In the genomic region with DNA sequence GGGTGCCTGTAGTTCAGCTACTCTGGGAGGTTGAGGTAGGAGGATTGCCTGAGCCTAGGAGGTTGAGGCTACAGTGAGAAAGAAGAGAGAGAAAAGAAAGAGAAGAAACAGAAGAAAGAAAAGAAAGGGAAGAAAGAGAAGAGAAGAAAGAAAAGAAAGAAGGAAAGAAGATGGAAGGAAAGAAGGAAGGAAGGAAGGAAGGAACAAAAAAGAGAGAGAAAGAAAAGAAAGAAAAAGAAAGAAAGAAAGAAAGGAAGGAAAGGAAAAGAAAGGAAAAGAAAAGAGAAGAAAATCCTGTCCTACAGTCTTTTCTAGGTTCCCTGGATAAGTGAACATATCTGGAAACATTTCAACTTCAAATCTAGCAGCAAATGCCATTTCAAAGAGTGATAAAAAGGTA, we compare ENCODE assay signal across 20 cellular contexts. TPM values are rescaled to one million over a fixed set of nuclear protein-coding genes. Genes with fewer than 3 reads are reported as not detected.
DNase-seq lines count a peak whose midpoint lies in the region; ATAC-seq and TF ChIP-seq lines count a peak whose summit lies in the region.
"Had no signal": no experiment of that assay in that cellular context is flagged by ENCODE, and none has a peak within 500 bp of the region (broad histone marks: within the 10 kb centered on the region; RNA-seq: fewer than 3 reads in every experiment).

No MANE protein-coding gene starts in this region.

- ATAC-seq in activated CD4-positive, alpha-beta T cell treated with anti-CD3 and anti-CD28 coated beads for 36 hours: no peak
- no peak for ATAC-seq in activated naive CD8-positive, alpha-beta T cell treated with anti-CD3 and anti-CD28 coated beads, Interleukin-2, amount 50 U/mL, for 24 hours
- ATAC-seq in GM18868 (IDR thresholded peaks at IDR 0.05; ENCODE audit: unreplicated experiment): no peak
- ATAC-seq: GM12878, HCT116 had no signal

- POLR2A ChIA-PET in activated CD4-positive, alpha-beta T cell treated with anti-CD3 and anti-CD28 coated beads for 36 hours (lab: Charles Lee): interaction anchor here (0.5 kb wide), 1 partner anchor 45 kb away, joined by 4 read pairs; no protein-coding TSS in a partner anchor

- peaks cover 15% of the 10 kb centered on the region for H3K4me1 Mint-ChIP-seq in activated CD4-positive, alpha-beta T cell treated with anti-CD3 and anti-CD28 coated beads for 36 hours
- peaks cover 7% of the 10 kb centered on the region for H3K4me1 Mint-ChIP-seq in activated naive CD8-positive, alpha-beta T cell (ENCODE audit: low read depth)
- H3K4me1 Mint-ChIP-seq in activated naive CD8-positive, alpha-beta T cell treated with anti-CD3 and anti-CD28 coated beads, Interleukin-2, amount 50 U/mL, for 24 hours: peaks cover 5% of the 10 kb centered on the region
- peaks cover 12% of the 10 kb centered on the region for H3K4me1 Mint-ChIP-seq in chondrocyte (ENCODE audit: low read depth)

- peak overlapping the region; percentile 55 for H3K27ac Mint-ChIP-seq in activated CD4-positive, alpha-beta T cell treated with anti-CD3 and anti-CD28 coated beads for 36 hours
- peak overlapping the region; percentile 54 for H3K27ac Mint-ChIP-seq in activated naive CD8-positive, alpha-beta T cell
- H3K27ac Mint-ChIP-seq in activated naive CD8-positive, alpha-beta T cell treated with anti-CD3 and anti-CD28 coated beads, Interleukin-2, amount 50 U/mL, for 24 hours: no peak overlapping the region
- peak overlapping the region; percentile 69 for H3K27ac Mint-ChIP-seq in chondrocyte (ENCODE audit: unreplicated experiment)

- no peaks in the 10 kb centered on the region for H3K9me3 Mint-ChIP-seq in activated CD4-positive, alpha-beta T cell treated with anti-CD3 and anti-CD28 coated beads for 36 hours (ENCODE audit: low read depth)
- H3K9me3 Mint-ChIP-seq in activated naive CD8-positive, alpha-beta T cell (ENCODE audit: low read depth): no peaks in the 10 kb centered on the region
- no peaks in the 10 kb centered on the region for H3K9me3 Mint-ChIP-seq in activated naive CD8-positive, alpha-beta T cell treated with anti-CD3 and anti-CD28 coated beads, Interleukin-2, amount 50 U/mL, for 24 hours
- H3K9me3 Mint-ChIP-seq in chondrocyte (ENCODE audit: low read depth): no peaks in the 10 kb centered on the region

- no peak for DNase-seq in activated CD4-positive, alpha-beta T cell treated with anti-CD3 and anti-CD28 coated beads for 36 hours
- no peak for DNase-seq in activated CD4-positive, alpha-beta T cell treated with anti-CD3 and anti-CD28 coated beads, Interleukin-2, amount 50 U/mL, for 1 hour
- no peak for DNase-seq in activated naive CD8-positive, alpha-beta T cell treated with anti-CD3 and anti-CD28 coated beads, Interleukin-2, amount 50 U/mL, for 24 hours
- DNase-seq in chondrocyte (ENCODE audit: low spot score) (no peak), activated gamma-delta T cell treated with Interleukin-2 at 50 U/mL for 16 hours (no peak), GM19238 (ENCODE audit: insufficient read length, low spot score) (no peak)
- DNase-seq: C1 segment of cervical spinal cord, Caco-2, GM23248, MV-4-11, NCI-H1417 treated with DMSO at 0.1 percent for 48 hours, NCI-H2029, NCI-H2171 treated with DMSO at 0.1 percent for 48 hours, NCI-H510A, NCI-H82, SHP77 treated with DMSO at 0.1 percent for 48 hours had no signal

- H3K36me3 Mint-ChIP-seq in activated CD4-positive, alpha-beta T cell treated with anti-CD3 and anti-CD28 coated beads for 36 hours (ENCODE audit: low read depth): peaks cover 50% of the 10 kb centered on the region
- H3K36me3 Mint-ChIP-seq in activated naive CD8-positive, alpha-beta T cell: peaks cover 8% of the 10 kb centered on the region
- peaks cover 40% of the 10 kb centered on the region for H3K36me3 Mint-ChIP-seq in activated naive CD8-positive, alpha-beta T cell treated with anti-CD3 and anti-CD28 coated beads, Interleukin-2, amount 50 U/mL, for 24 hours (ENCODE audit: low read depth)
- H3K36me3 Mint-ChIP-seq in chondrocyte (ENCODE audit: low read depth): peaks cover 37% of the 10 kb centered on the region

- no peak for TF ChIP-seq CTCF in chondrocyte (IDR thresholded peaks at IDR 0.05)

- no peaks in the 10 kb centered on the region for H3K27me3 Mint-ChIP-seq in activated CD4-positive, alpha-beta T cell treated with anti-CD3 and anti-CD28 coated beads for 36 hours
- no peaks in the 10 kb centered on the region for H3K27me3 Mint-ChIP-seq in activated naive CD8-positive, alpha-beta T cell
- no peaks in the 10 kb centered on the region for H3K27me3 Mint-ChIP-seq in activated naive CD8-positive, alpha-beta T cell treated with anti-CD3 and anti-CD28 coated beads, Interleukin-2, amount 50 U/mL, for 24 hours
- no peaks in the 10 kb centered on the region for H3K27me3 Mint-ChIP-seq in chondrocyte (ENCODE audit: low read depth)

- H3K4me3 Mint-ChIP-seq in activated CD4-positive, alpha-beta T cell treated with anti-CD3 and anti-CD28 coated beads for 36 hours: no peak overlapping the region
- no peak overlapping the region for H3K4me3 Mint-ChIP-seq in activated naive CD8-positive, alpha-beta T cell
- H3K4me3 Mint-ChIP-seq in activated naive CD8-positive, alpha-beta T cell treated with anti-CD3 and anti-CD28 coated beads, Interleukin-2, amount 50 U/mL, for 24 hours: no peak overlapping the region
- H3K4me3 Mint-ChIP-seq in chondrocyte (ENCODE audit: unreplicated experiment): no peak overlapping the region

- CTCF ChIA-PET in activated CD4-positive, alpha-beta T cell treated with anti-CD3 and anti-CD28 coated beads for 36 hours (lab: Charles Lee): interaction anchor here (0.7 to 1.9 kb wide), 5 partner anchors 12 to 207 kb away, joined by 3 to 4 read pairs (median 3); no protein-coding TSS in a partner anchor

- intact Hi-C loops in activated CD4-positive, alpha-beta T cell treated with anti-CD3 and anti-CD28 coated beads for 36 hours (cut with DNase I, micrococcal nuclease): no loop called here

RNA-seq across cellular contexts. Expression of gene PHLPP2, which starts 29.6 kb away (rescaled TPM):
- total RNA-seq in activated CD4-positive, alpha-beta T cell treated with anti-CD3 and anti-CD28 coated beads for 36 hours: 10 to 100 TPM in 1 of 2 experiments, 1 to 10 TPM in 1; 8.8 to 11.2 TPM
- 10.2 to 12.0 TPM (median 10.9 TPM) in 3 replicates for total RNA-seq in chondrocyte

RNA-seq across cellular contexts. Expression of gene AP1G1, which starts 54.5 kb away (rescaled TPM):
- total RNA-seq in activated CD4-positive, alpha-beta T cell treated with anti-CD3 and anti-CD28 coated beads for 36 hours: 10 to 100 TPM; 65.5 to 68.8 TPM
- 62.7 to 82.0 TPM (median 62.9 TPM) in 3 replicates for total RNA-seq in chondrocyte
